ENCODE assay signal across 9 cellular contexts in genomic region chr1:71587961-71588360, GRCh38.
DNase-seq lines count a peak whose midpoint lies in the region; ATAC-seq and TF ChIP-seq lines count a peak whose summit lies in the region.
"Had no signal": no experiment of that assay in that cellular context is flagged by ENCODE, and none has a peak within 500 bp of the region (broad histone marks: within the 10 kb centered on the region; RNA-seq: fewer than 3 reads in every experiment).

No MANE protein-coding gene starts in this region.

- H3K9me3 ChIP-seq in A673 (ENCODE audit: low read depth, low read length, poor library complexity, severe bottlenecking) (no peaks in the 10 kb centered on the region), heart right ventricle (no peaks in the 10 kb centered on the region)

- in situ Hi-C loops in SK-MEL-5 (cut with HindIII; ENCODE audit: low pct_unique_long_range_greater_than_20kb, low sequenced_read_pairs), result no loop called here

- H3K36me3 ChIP-seq in A673 (ENCODE audit: insufficient read depth, low read length, poor library complexity, severe bottlenecking) (no peaks in the 10 kb centered on the region), heart right ventricle (no peaks in the 10 kb centered on the region)

- peak; percentile 56 for DNase-seq in A673 (ENCODE audit: low spot score)
- DNase-seq in GM12865 (ENCODE audit: low read depth), result peak; percentile 6
- DNase-seq in SK-MEL-5 (ENCODE audit: low read depth, low spot score), result peak; percentile 38
- no peak for DNase-seq in heart right ventricle
- no peak for DNase-seq in posterior cingulate gyrus
- no peak for DNase-seq in GM19238 (ENCODE audit: insufficient read length, low spot score)
- DNase-seq: effector CD4-positive, alpha-beta T cell had no signal

- no TSS peak for BruUV-seq in A673 (replicated peaks; lab: Mats Ljungman, UMichigan)

- POLR2A ChIA-PET in A673 (lab: Charles Lee; ENCODE audit: low non-redundant PET), result no interaction called here

- H3K4me3 ChIP-seq in A673 (ENCODE audit: low read depth, low read length, poor library complexity, severe bottlenecking) (no peak overlapping the region), GM12865 (ENCODE audit: low read depth, low read length) (no peak overlapping the region), heart right ventricle (no peak overlapping the region)

- H3K27me3 ChIP-seq in A673 (replicated peaks; ENCODE audit: insufficient read depth, low read depth, low read length, poor library complexity), result no peaks in the 10 kb centered on the region
- no peaks in the 10 kb centered on the region for H3K27me3 ChIP-seq in heart right ventricle

- no peak overlapping the region for H3K27ac ChIP-seq in A673 (ENCODE audit: low read depth, low read length, poor library complexity, severe bottlenecking)
- no peak overlapping the region for H3K27ac ChIP-seq in heart right ventricle

- 43 to 54% methylated on average over 3 of the region's 3 CpGs for WGBS in heart right ventricle, 2 donors

- TF ChIP-seq CTCF in A673 (conservative IDR thresholded peaks at IDR 0.05; ENCODE audit: low read depth, low read length) (peak; percentile 71), GM12865 (IDR thresholded peaks at IDR 0.05; ENCODE audit: insufficient read depth, low read depth, low read length, missing control alignments) (no peak), heart right ventricle (IDR thresholded peaks at IDR 0.05) (peak in 8 of 9 donors; percentile 7 to 59 (median 50))

- ATAC-seq in heart right ventricle (peak in 2 of 8 donors; percentile 43 to 49), HG03521 (IDR thresholded peaks at IDR 0.05; ENCODE audit: unreplicated experiment) (no peak), GM21515 (IDR thresholded peaks at IDR 0.05; ENCODE audit: unreplicated experiment) (no peak)

- H3K4me1 ChIP-seq in A673 (ENCODE audit: insufficient read depth, low read length, poor library complexity, severe bottlenecking) (peaks cover 22% of the 10 kb centered on the region), heart right ventricle (no peaks in the 10 kb centered on the region)

- intact Hi-C loops in A673 (cut with micrococcal nuclease; ENCODE audit: unreplicated experiment), result loop anchor here (5.0 to 10.0 kb wide), 2 partner anchors 599 to 1267 kb away; no protein-coding TSS in a partner anchor
- intact Hi-C loops in heart right ventricle (cut with DNase I), result loop anchor here in 9 of 10 donors (2.0 to 10.0 kb wide), 5 partner anchors 449 to 697 kb away; partner anchors contain the start of gene NEGR1 (in 1 of the 9)
- intact Hi-C loops in posterior cingulate gyrus (cut with DNase I), result loop anchor here (5.0 kb wide), 1 partner anchor 449 kb away; no protein-coding TSS in a partner anchor

- CTCF ChIA-PET in A673 (lab: Charles Lee), result no interaction called here

Comparison
In these comparisons a context has a peak if more than half of its experiments do, and no peak if none do; other contexts are left out.
1. DNase-seq: peak in A673 (single experiment), GM12865 (single experiment) and SK-MEL-5 (single experiment); none in heart right ventricle (0 of 2), posterior cingulate gyrus (0 of 10) and GM19238 (single experiment).